32 cellular contexts compared by ENCODE assay signal in genomic region chr12:107983871-107984480, GRCh38.
A peak's percentile ranks its signal among the peaks of the same experiment; 100 is the strongest.
DNase-seq lines count a peak whose midpoint lies in the region; ATAC-seq lines count a peak whose summit lies in the region.
"Had no signal": no experiment of that assay in that cellular context is flagged by ENCODE, and none has a peak within 500 bp of the region (broad histone marks: within the 10 kb centered on the region; RNA-seq: fewer than 3 reads in every experiment).

No MANE protein-coding gene starts in this region.

- H3K27ac ChIP-seq in epithelial cell of prostate: no peak overlapping the region
- H3K27ac ChIP-seq: BLaER1, cardiac muscle cell, coronary artery, gastrocnemius medialis, SJSA1, upper lobe of right lung had no signal

- peak; percentile 25 for DNase-seq in Ammon's horn (ENCODE audit: low spot score)
- peak; percentile 8 for DNase-seq in HT1080 (ENCODE audit: low read depth)
- peak; percentile 12 for DNase-seq in RKO (ENCODE audit: low spot score)
- peak; percentile 33 for DNase-seq in epithelial cell of prostate (ENCODE audit: low read depth, low spot score)
- no peak for DNase-seq in medulla oblongata (ENCODE audit: extremely low spot score)
- DNase-seq in OCI-M1 (lab: John Stamatoyannopoulos, UW): no peak
- DNase-seq in kidney tubule cell (ENCODE audit: low spot score): no peak
- DNase-seq: activated CD4-positive, alpha-beta T cell treated with anti-CD3 and anti-CD28 coated beads, Interleukin-2, amount 50 U/mL, for 4 hours; activated naive CD4-positive, alpha-beta T cell treated with anti-CD3 and anti-CD28 coated beads, Interleukin-2, amount 10 ng/mL, durations not matched to agents 7 days and 5 days; activated T-cell treated with anti-CD3 and anti-CD28 coated beads, Interleukin-2, amount 50 U/mL, for 72 hours; DND-41; effector memory CD4-positive, alpha-beta T cell; gastrocnemius medialis; GOT3; HFFc6; IMR-90; mesendoderm; NCI-H1092 treated with DMSO at 0.1 percent for 48 hours; NCI-H2081 treated with DMSO at 0.1 percent for 48 hours; NCI-H510A; posterior cingulate gyrus; right cardiac atrium; stimulated activated CD4-positive, alpha-beta T cell treated with anti-CD3 and anti-CD28 coated beads, Interleukin-12 subunit alpha, Interleukin-12 subunit beta, amount 100 ng/mL, for 4 hours; stimulated activated CD4-positive, alpha-beta T cell treated with anti-CD3 and anti-CD28 coated beads, Interleukin-4, amount 100 ng/mL, for 1 hour; T-cell; upper lobe of right lung had no signal

- ATAC-seq in HG03571 (IDR thresholded peaks at IDR 0.05; ENCODE audit: unreplicated experiment): no peak
- ATAC-seq: gastrocnemius medialis, left lobe of liver, right cardiac atrium, T-cell, upper lobe of right lung had no signal

Comparison
In these comparisons a context has a peak if more than half of its experiments do, and no peak if none do; other contexts are left out.
1. DNase-seq: peak in Ammon's horn (single experiment), HT1080 (single experiment), RKO (single experiment) and epithelial cell of prostate (single experiment); none in medulla oblongata (single experiment), OCI-M1 (single experiment) and kidney tubule cell (single experiment).